Comparison of ENCODE assay signal across 1 cellular context in genomic region chr20:23361651-23362391, GRCh38.
TF ChIP-seq lines count a peak whose summit lies in the region.

TSS of gene GZF1 (plus strand) at chr20:23362182. CDS start at chr20:23364384, 2,202 bp downstream.

TF ChIP-seq in HepG2, 621 proteins besides CTCF, POLR2A, EP300 and RAD21 (continued from another document and continues in another):
- TF ChIP-seq TBL1XR1 (IDR thresholded peaks at IDR 0.05; ENCODE audit: borderline replicate concordance, low read length, partially characterized antibody) (peak; percentile 98), ZBTB26 (CRISPR knock-in tag; IDR thresholded peaks at IDR 0.05; ENCODE audit: borderline replicate concordance) (peak; percentile 92), TRIM22 (IDR thresholded peaks at IDR 0.05) (no peak), SCMH1 (CRISPR knock-in tag; IDR thresholded peaks at IDR 0.05; ENCODE audit: borderline replicate concordance) (no peak), ZNF891 (CRISPR knock-in tag; IDR thresholded peaks at IDR 0.05) (peak; percentile 100), ZNF605 (CRISPR knock-in tag; IDR thresholded peaks at IDR 0.05) (peak; percentile 98), KMT2A (CRISPR knock-in tag; IDR thresholded peaks at IDR 0.05) (peak; percentile 95), NKX3-1 (CRISPR knock-in tag; IDR thresholded peaks at IDR 0.05) (peak; percentile 93), ZNF850 (CRISPR knock-in tag; conservative IDR thresholded peaks at IDR 0.05) (0 out of 2 replicates have a peak, but pooled peaks have one; percentile 22), GABPB1 (CRISPR knock-in tag; IDR thresholded peaks at IDR 0.05) (peak; percentile 94), CENPX (CRISPR knock-in tag; IDR thresholded peaks at IDR 0.05) (no peak), ZNF121 (CRISPR knock-in tag; IDR thresholded peaks at IDR 0.05) (0 out of 2 replicates have a peak, but pooled peaks have one; percentile 55), MED8 (CRISPR knock-in tag; IDR thresholded peaks at IDR 0.05; ENCODE audit: insufficient replicate concordance) (peak; percentile 94), NR0B2 (CRISPR knock-in tag; IDR thresholded peaks at IDR 0.05) (peak; percentile 91), ZNF784 (CRISPR knock-in tag; IDR thresholded peaks at IDR 0.05; ENCODE audit: borderline replicate concordance) (peak; percentile 99), PAXIP1 (CRISPR knock-in tag; conservative IDR thresholded peaks at IDR 0.05) (peak; percentile 80), U2AF2 (IDR thresholded peaks at IDR 0.05; ENCODE audit: low read depth, low read length) (no peak; the same call in none of the 2 replicates), ZBTB4 (CRISPR knock-in tag; IDR thresholded peaks at IDR 0.05; ENCODE audit: borderline replicate concordance) (peak; percentile 71; the same call in 1 of the 2 replicates), ZNF598 (CRISPR knock-in tag; IDR thresholded peaks at IDR 0.05; ENCODE audit: borderline replicate concordance) (peak; percentile 99), SNAI1 (CRISPR knock-in tag; IDR thresholded peaks at IDR 0.05; ENCODE audit: borderline replicate concordance) (no peak), FLYWCH1 (CRISPR knock-in tag; IDR thresholded peaks at IDR 0.05) (no peak), ZNF652 (CRISPR knock-in tag; IDR thresholded peaks at IDR 0.05; ENCODE audit: borderline replicate concordance, low read depth) (peak; percentile 59; the same call in 1 of the 2 replicates), ZNF446 (CRISPR knock-in tag; IDR thresholded peaks at IDR 0.05) (peak; percentile 78), ZNF788 (CRISPR knock-in tag; IDR thresholded peaks at IDR 0.05; ENCODE audit: borderline replicate concordance) (peak; percentile 99), ESRRA (CRISPR knock-in tag; IDR thresholded peaks at IDR 0.05; ENCODE audit: low read depth) (peak; percentile 92), NCOA2 (CRISPR knock-in tag; IDR thresholded peaks at IDR 0.05) (peak; percentile 61), DDIT3 (CRISPR knock-in tag; IDR thresholded peaks at IDR 0.05) (no peak), SNAPC2 (CRISPR knock-in tag; IDR thresholded peaks at IDR 0.05) (peak; percentile 76; the same call in 1 of the 2 replicates), HNRNPL (IDR thresholded peaks at IDR 0.05; ENCODE audit: low read depth, low read length) (peak; percentile 81), TBX2 (CRISPR knock-in tag; IDR thresholded peaks at IDR 0.05; ENCODE audit: borderline replicate concordance) (peak; percentile 99), NR3C1 (CRISPR knock-in tag; IDR thresholded peaks at IDR 0.05) (peak; percentile 94), ZNF263 (CRISPR knock-in tag; IDR thresholded peaks at IDR 0.05) (peak; percentile 83), SPEN (CRISPR knock-in tag; IDR thresholded peaks at IDR 0.05; ENCODE audit: low read depth) (peak; percentile 100), TIGD3 (CRISPR knock-in tag; IDR thresholded peaks at IDR 0.05; ENCODE audit: borderline replicate concordance) (peak; percentile 88), HOMEZ (CRISPR knock-in tag; IDR thresholded peaks at IDR 0.05; ENCODE audit: low read depth) (peak; percentile 79), TEAD3 (CRISPR knock-in tag; optimal IDR thresholded peaks at IDR 0.05; ENCODE audit: borderline replicate concordance) (peak; percentile 95), ZNF264 (CRISPR knock-in tag; IDR thresholded peaks at IDR 0.05) (peak; percentile 76; the same call in 1 of the 2 replicates), NFE2L2 (IDR thresholded peaks at IDR 0.05; ENCODE audit: low read length) (peak; percentile 43; the same call in 1 of the 2 replicates), ARID4A (CRISPR knock-in tag; IDR thresholded peaks at IDR 0.05; ENCODE audit: borderline replicate concordance) (peak; percentile 99), PREB (CRISPR knock-in tag; IDR thresholded peaks at IDR 0.05) (0 out of 2 replicates have a peak, but pooled peaks have one; percentile 44), JUNB (CRISPR knock-in tag; IDR thresholded peaks at IDR 0.05; ENCODE audit: borderline replicate concordance) (no peak), ZNF570 (CRISPR knock-in tag; IDR thresholded peaks at IDR 0.05; ENCODE audit: borderline replicate concordance) (peak; percentile 95)
